8 cellular contexts compared by ENCODE assay signal in the genomic region with DNA sequence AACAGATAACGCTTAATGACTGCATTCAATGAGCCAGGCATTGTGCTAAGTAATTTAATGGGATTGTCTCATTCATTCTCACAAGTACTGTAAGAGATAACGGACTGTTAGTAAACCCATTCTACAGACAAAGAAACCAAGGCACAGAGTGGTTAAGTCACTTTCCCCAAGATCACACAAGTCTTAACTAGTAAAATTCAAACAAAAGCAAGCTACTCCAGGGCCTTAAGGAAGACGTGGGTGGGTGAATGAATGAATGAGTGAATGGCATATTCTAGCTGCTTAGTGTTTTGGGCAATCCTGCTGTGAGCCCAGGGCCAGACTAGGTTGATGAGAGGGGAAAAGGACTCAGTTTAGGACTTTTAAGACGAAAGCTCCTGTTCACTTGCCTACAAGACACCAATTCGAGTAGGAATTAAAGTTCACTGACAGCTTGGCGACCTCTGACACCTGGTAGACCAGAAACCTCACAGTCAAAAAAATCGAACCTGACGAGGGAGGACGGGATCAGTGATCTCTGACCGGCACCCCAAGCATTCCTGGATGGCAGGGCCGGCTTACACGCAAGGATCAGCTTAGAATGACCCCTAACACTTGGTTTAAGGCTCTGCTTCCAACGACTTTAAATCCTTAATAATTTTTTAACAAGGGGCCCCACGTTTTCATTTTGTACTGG. TPM values are rescaled to one million over a fixed set of nuclear protein-coding genes. Genes with fewer than 3 reads are reported as not detected.
A peak's percentile ranks its signal among the peaks of the same experiment; 100 is the strongest.
DNase-seq lines count a peak whose midpoint lies in the region; ATAC-seq and TF ChIP-seq lines count a peak whose summit lies in the region.

No MANE protein-coding gene starts in this region.

- no peak for TF ChIP-seq POLR2A in prostate gland (IDR thresholded peaks at IDR 0.05)

- peak overlapping the region; percentile 88 to 95 for H3K27ac ChIP-seq in prostate gland

- no peaks in the 10 kb centered on the region for H3K9me3 ChIP-seq in prostate gland

- peak overlapping the region; percentile 100 for H3K4me3 ChIP-seq in epithelial cell of proximal tubule (ENCODE audit: low read depth, low read length)
- H3K4me3 ChIP-seq in prostate gland: peak overlapping the region; percentile 77 to 85

- peak; percentile 19 for ATAC-seq in GM18517 (IDR thresholded peaks at IDR 0.05; ENCODE audit: unreplicated experiment)

- no peaks in the 10 kb centered on the region for H3K27me3 ChIP-seq in prostate gland (replicated peaks; ENCODE audit: insufficient read depth)

- intact Hi-C loops in prostate gland (cut with DNase I): no loop called here

- WGBS in prostate gland: 11% methylated on average over 14 of the region's 14 CpGs

- TF ChIP-seq CTCF in epithelial cell of proximal tubule (conservative IDR thresholded peaks at IDR 0.05; ENCODE audit: low read depth, low read length) (no peak), prostate gland (IDR thresholded peaks at IDR 0.05) (no peak)

- DNase-seq in RKO (ENCODE audit: low spot score) (peak; percentile 51), epithelial cell of proximal tubule (ENCODE audit: low read depth) (no peak), prostate gland (ENCODE audit: low spot score) (no peak), NCI-H2196 treated with DMSO at 0.1 percent for 48 hours (lab: John Stamatoyannopoulos, UW; ENCODE audit: unreplicated experiment) (no peak), NCI-H1417 treated with DMSO at 0.1 percent for 48 hours (lab: John Stamatoyannopoulos, UW) (no peak)
- DNase-seq in stimulated activated CD4-positive, alpha-beta T cell treated with anti-CD3 and anti-CD28 coated beads, Interleukin-12 subunit alpha, Interleukin-12 subunit beta, amount 100 ng/mL, for 4 hours: no peak
- DNase-seq in stimulated activated CD4-positive, alpha-beta T cell treated with anti-CD3 and anti-CD28 coated beads, Interleukin-4, amount 100 ng/mL, for 4 hours: no peak

- peaks cover 8% of the 10 kb centered on the region for H3K4me1 ChIP-seq in prostate gland (replicated peaks)

- H3K36me3 ChIP-seq in prostate gland: no peaks in the 10 kb centered on the region

RNA-seq across cellular contexts. Expression of gene EMC1, which starts 0.6 kb away (rescaled TPM):
- total RNA-seq in epithelial cell of proximal tubule (28.8 and 60.3 TPM in 2 replicates), prostate gland (10 to 100 TPM; 42.1 to 86.2 TPM)

RNA-seq across cellular contexts. Expression of gene MRTO4, which starts 0.8 kb away (rescaled TPM):
- total RNA-seq in epithelial cell of proximal tubule (47.2 and 117 TPM in 2 replicates), prostate gland (10 to 100 TPM; 20.5 to 21.9 TPM)

RNA-seq across cellular contexts. Expression of gene AKR7A3, which starts 37.8 kb away (rescaled TPM):
- total RNA-seq in epithelial cell of proximal tubule (0.36 and 1.3 TPM in 2 replicates), prostate gland (1 to 10 TPM; 2.6 to 6.7 TPM)

RNA-seq across cellular contexts. Expression of gene UBR4, which starts 40.7 kb away (rescaled TPM):
- total RNA-seq in epithelial cell of proximal tubule: 53.0 and 78.3 TPM in 2 replicates
- total RNA-seq in prostate gland: 100 to 1,000 TPM in 1 of 2 donors, 10 to 100 TPM in 1; 93.5 to 311 TPM
